Comparison of ENCODE assay signal across 1 cellular context in genomic region chr11:15969281-15969680, GRCh38.
TF ChIP-seq lines count a peak whose summit lies in the region.

No MANE protein-coding gene starts in this region.

TF ChIP-seq in HepG2, 621 proteins besides CTCF, POLR2A, EP300 and RAD21 (continued from another document):
- no peak for TF ChIP-seq REST (IDR thresholded peaks at IDR 0.05; ENCODE audit: borderline replicate concordance in 1 of 2, low read depth in 1 of 2, low read length in 2 of 2)
- TF ChIP-seq HNRNPH1 (optimal IDR thresholded peaks at IDR 0.05; ENCODE audit: low read depth, low read length), result no peak
- TF ChIP-seq ISL2 (CRISPR knock-in tag; IDR thresholded peaks at IDR 0.05), result no peak
- no peak for TF ChIP-seq ZSCAN30 (CRISPR knock-in tag; IDR thresholded peaks at IDR 0.05)
- TF ChIP-seq, protein P1, sequence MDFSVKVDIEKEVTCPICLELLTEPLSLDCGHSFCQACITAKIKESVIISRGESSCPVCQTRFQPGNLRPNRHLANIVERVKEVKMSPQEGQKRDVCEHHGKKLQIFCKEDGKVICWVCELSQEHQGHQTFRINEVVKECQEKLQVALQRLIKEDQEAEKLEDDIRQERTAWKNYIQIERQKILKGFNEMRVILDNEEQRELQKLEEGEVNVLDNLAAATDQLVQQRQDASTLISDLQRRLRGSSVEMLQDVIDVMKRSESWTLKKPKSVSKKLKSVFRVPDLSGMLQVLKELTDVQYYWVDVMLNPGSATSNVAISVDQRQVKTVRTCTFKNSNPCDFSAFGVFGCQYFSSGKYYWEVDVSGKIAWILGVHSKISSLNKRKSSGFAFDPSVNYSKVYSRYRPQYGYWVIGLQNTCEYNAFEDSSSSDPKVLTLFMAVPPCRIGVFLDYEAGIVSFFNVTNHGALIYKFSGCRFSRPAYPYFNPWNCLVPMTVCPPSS (IDR thresholded peaks at IDR 0.05), result no peak
- TF ChIP-seq, protein P2, sequence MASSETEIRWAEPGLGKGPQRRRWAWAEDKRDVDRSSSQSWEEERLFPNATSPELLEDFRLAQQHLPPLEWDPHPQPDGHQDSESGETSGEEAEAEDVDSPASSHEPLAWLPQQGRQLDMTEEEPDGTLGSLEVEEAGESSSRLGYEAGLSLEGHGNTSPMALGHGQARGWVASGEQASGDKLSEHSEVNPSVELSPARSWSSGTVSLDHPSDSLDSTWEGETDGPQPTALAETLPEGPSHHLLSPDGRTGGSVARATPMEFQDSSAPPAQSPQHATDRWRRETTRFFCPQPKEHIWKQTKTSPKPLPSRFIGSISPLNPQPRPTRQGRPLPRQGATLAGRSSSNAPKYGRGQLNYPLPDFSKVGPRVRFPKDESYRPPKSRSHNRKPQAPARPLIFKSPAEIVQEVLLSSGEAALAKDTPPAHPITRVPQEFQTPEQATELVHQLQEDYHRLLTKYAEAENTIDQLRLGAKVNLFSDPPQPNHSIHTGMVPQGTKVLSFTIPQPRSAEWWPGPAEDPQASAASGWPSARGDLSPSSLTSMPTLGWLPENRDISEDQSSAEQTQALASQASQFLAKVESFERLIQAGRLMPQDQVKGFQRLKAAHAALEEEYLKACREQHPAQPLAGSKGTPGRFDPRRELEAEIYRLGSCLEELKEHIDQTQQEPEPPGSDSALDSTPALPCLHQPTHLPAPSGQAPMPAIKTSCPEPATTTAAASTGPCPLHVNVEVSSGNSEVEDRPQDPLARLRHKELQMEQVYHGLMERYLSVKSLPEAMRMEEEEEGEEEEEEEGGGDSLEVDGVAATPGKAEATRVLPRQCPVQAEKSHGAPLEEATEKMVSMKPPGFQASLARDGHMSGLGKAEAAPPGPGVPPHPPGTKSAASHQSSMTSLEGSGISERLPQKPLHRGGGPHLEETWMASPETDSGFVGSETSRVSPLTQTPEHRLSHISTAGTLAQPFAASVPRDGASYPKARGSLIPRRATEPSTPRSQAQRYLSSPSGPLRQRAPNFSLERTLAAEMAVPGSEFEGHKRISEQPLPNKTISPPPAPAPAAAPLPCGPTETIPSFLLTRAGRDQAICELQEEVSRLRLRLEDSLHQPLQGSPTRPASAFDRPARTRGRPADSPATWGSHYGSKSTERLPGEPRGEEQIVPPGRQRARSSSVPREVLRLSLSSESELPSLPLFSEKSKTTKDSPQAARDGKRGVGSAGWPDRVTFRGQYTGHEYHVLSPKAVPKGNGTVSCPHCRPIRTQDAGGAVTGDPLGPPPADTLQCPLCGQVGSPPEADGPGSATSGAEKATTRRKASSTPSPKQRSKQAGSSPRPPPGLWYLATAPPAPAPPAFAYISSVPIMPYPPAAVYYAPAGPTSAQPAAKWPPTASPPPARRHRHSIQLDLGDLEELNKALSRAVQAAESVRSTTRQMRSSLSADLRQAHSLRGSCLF (CRISPR knock-in tag; IDR thresholded peaks at IDR 0.05; ENCODE audit: borderline replicate concordance), result no peak
- no peak for TF ChIP-seq ELF1 (CRISPR knock-in tag; IDR thresholded peaks at IDR 0.05)
- TF ChIP-seq ZZZ3 (CRISPR knock-in tag; IDR thresholded peaks at IDR 0.05; ENCODE audit: borderline replicate concordance), result no peak
- TF ChIP-seq ZNF282 (IDR thresholded peaks at IDR 0.05; ENCODE audit: partially characterized antibody), result no peak
TF ChIP-seq in HepG2: peak in this region for 11.
